8 cellular contexts compared by ENCODE assay signal in the genomic region with DNA sequence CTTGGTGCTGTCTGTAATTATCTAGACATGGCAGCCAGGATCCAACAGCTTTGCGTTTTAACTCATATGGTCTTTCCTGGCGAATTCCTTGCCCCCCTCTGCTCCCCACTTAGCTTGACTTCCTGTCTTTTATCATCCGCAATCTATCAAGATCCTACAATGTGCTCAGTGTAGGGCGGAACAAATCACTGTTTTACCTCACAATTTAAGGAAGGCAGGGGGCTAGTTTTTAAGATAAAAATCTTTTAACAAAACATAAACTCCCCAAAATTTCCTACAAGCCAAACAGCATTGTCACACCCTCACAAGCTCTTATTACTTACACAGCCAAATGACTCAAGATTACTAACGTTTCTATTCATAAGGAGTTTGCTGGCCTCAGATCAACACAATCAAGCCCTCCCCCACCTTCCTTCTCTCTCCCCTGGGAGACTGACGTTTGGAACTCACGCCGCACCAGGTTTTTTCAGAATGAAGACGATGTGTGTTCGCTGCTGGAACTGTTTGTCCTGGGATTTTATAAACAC. TPM values are rescaled to one million over a fixed set of nuclear protein-coding genes. Genes with fewer than 3 reads are reported as not detected.
DNase-seq lines count a peak whose midpoint lies in the region; ATAC-seq lines count a peak whose summit lies in the region.

No MANE protein-coding gene starts in this region.

- H3K4me1 ChIP-seq in SJCRH30: peaks cover 14% of the 10 kb centered on the region

- peak overlapping the region; percentile 59 for H3K4me3 Mint-ChIP-seq in activated CD4-positive, alpha-beta T cell treated with anti-CD3 and anti-CD28 coated beads for 36 hours

- H3K27ac ChIP-seq in SJCRH30: peak overlapping the region; percentile 83

- H3K36me3 Mint-ChIP-seq in activated CD4-positive, alpha-beta T cell treated with anti-CD3 and anti-CD28 coated beads for 36 hours (ENCODE audit: low read depth): no peaks in the 10 kb centered on the region

- POLR2A ChIA-PET in activated CD4-positive, alpha-beta T cell treated with anti-CD3 and anti-CD28 coated beads for 36 hours (lab: Charles Lee): interaction anchor here (0.6 kb wide), 1 partner anchor 13 kb away, joined by 3 read pairs; no protein-coding TSS in a partner anchor

- intact Hi-C loops in activated CD4-positive, alpha-beta T cell treated with anti-CD3 and anti-CD28 coated beads for 36 hours (cut with DNase I, micrococcal nuclease): loop anchor here (5.0 kb wide), 2 partner anchors 248 to 667 kb away; a partner anchor contains a TSS

- H3K9me3 ChIP-seq in SJCRH30 (replicated peaks): no peaks in the 10 kb centered on the region

- peaks cover 20% of the 10 kb centered on the region for H3K4me1 Mint-ChIP-seq in activated CD4-positive, alpha-beta T cell treated with anti-CD3 and anti-CD28 coated beads for 36 hours

- no peak overlapping the region for H3K27ac Mint-ChIP-seq in activated CD4-positive, alpha-beta T cell treated with anti-CD3 and anti-CD28 coated beads for 36 hours

- H3K9me3 Mint-ChIP-seq in activated CD4-positive, alpha-beta T cell treated with anti-CD3 and anti-CD28 coated beads for 36 hours (ENCODE audit: low read depth): no peaks in the 10 kb centered on the region

- peak overlapping the region; percentile 92 for H3K4me3 ChIP-seq in SJCRH30

- H3K36me3 ChIP-seq in SJCRH30: peaks cover 6% of the 10 kb centered on the region

- peaks cover 41% of the 10 kb centered on the region for H3K27me3 Mint-ChIP-seq in activated CD4-positive, alpha-beta T cell treated with anti-CD3 and anti-CD28 coated beads for 36 hours

- H3K27me3 ChIP-seq in SJCRH30: no peaks in the 10 kb centered on the region

- peak; percentile 48 for ATAC-seq in activated CD4-positive, alpha-beta T cell treated with anti-CD3 and anti-CD28 coated beads for 36 hours
- no peak for ATAC-seq in HG03439 (IDR thresholded peaks at IDR 0.05; ENCODE audit: unreplicated experiment)

- DNase-seq in activated CD4-positive, alpha-beta T cell treated with anti-CD3 and anti-CD28 coated beads for 36 hours: peak; percentile 15
- DNase-seq in activated CD4-positive, alpha-beta T cell treated with anti-CD3 and anti-CD28 coated beads for 4 hours: no peak
- DNase-seq in SJCRH30 (peak; percentile 74 to 91), glomerular endothelial cell (ENCODE audit: extremely low read depth, low read depth, low spot score) (peak; percentile 65), pulmonary artery endothelial cell (ENCODE audit: low read depth, low spot score) (peak; percentile 67), activated gamma-delta T cell (lab: John Stamatoyannopoulos, UW) (no peak), GF-D8 (lab: John Stamatoyannopoulos, UW) (no peak)

- CTCF ChIA-PET in activated CD4-positive, alpha-beta T cell treated with anti-CD3 and anti-CD28 coated beads for 36 hours (lab: Charles Lee): interaction anchor here (0.5 to 1.0 kb wide), 2 partner anchors 24 to 192 kb away, joined by 3 to 4 read pairs; no protein-coding TSS in a partner anchor

RNA-seq across cellular contexts. Expression of a gene that starts 1.3 kb away (rescaled TPM):
- total RNA-seq in activated CD4-positive, alpha-beta T cell treated with anti-CD3 and anti-CD28 coated beads for 36 hours: under 1 TPM; 0.80 to 0.84 TPM
- total RNA-seq in SJCRH30 (2014; rRNA removed; shearing (Covaris generic)): 67.6 and 78.2 TPM in 2 replicates
- total RNA-seq in glomerular endothelial cell: 3.9 and 8.3 TPM in 2 replicates
- total RNA-seq in pulmonary artery endothelial cell: 13.6 and 19.5 TPM in 2 replicates

Comparison
In these comparisons a context has a peak if more than half of its experiments do, and no peak if none do; other contexts are left out.
1. DNase-seq: peak in activated CD4-positive, alpha-beta T cell treated with anti-CD3 and anti-CD28 coated beads for 36 hours (single experiment), SJCRH30 (2 of 2), glomerular endothelial cell (single experiment) and pulmonary artery endothelial cell (single experiment); none in activated CD4-positive, alpha-beta T cell treated with anti-CD3 and anti-CD28 coated beads for 4 hours (0 of 2), activated gamma-delta T cell (single experiment) and GF-D8 (single experiment).